ENCODE assay signal across 30 cellular contexts in the genomic region with DNA sequence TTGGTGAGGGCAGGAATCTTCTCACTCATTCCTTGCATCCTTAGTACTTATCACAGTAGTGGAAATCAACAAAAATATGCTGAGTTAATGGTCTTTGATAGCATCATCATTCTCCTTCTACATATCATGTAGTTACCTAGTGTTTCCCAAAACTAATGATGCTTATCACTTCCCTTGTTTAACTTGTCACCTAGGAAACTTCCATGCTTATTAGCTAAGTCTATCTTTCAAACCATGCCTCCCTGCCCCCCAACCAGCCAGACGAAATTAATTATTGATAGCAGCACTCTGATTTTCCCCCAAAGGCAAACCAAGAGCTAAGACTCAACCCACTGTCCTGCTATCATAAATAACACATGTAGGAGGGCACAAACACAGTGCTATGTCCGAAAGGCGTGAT. TPM values are rescaled to one million over a fixed set of nuclear protein-coding genes. Genes with fewer than 3 reads are reported as not detected.
"Had no signal": no experiment of that assay in that cellular context is flagged by ENCODE, and none has a peak within 500 bp of the region (broad histone marks: within the 10 kb centered on the region; RNA-seq: fewer than 3 reads in every experiment).

No MANE protein-coding gene starts in this region.

- H3K9me3 Mint-ChIP-seq: central memory CD8-positive, alpha-beta T cell; dendritic cell treated with granulocyte-macrophage colony-stimulating factor and Interleukin-4, amounts not matched to agents 40 ng/mL and 50 ng/mL, for 4 days; endodermal cell; memory B cell; mesothelial cell of epicardium; naive B cell; nephron; stimulated activated effector memory CD8-positive, alpha-beta T cell treated with anti-CD3 and anti-CD28 coated beads, Interleukin-12 subunit alpha, Interleukin-12 subunit beta, amount 100 ng/mL, for 72 hours; type B pancreatic cell had no signal

- H3K4me3 ChIP-seq: colonic mucosa, esophagus muscularis mucosa, gastroesophageal sphincter, lung, mucosa of descending colon, prostate gland, sigmoid colon, stomach, thyroid gland had no signal

- H3K27me3 ChIP-seq: colonic mucosa, esophagus muscularis mucosa, foreskin keratinocyte, gastroesophageal sphincter, sigmoid colon, stomach, thyroid gland had no signal

- H3K4me1 ChIP-seq: colonic mucosa, esophagus muscularis mucosa, foreskin keratinocyte, gastroesophageal sphincter, prostate gland, sigmoid colon, stomach, thyroid gland had no signal

- H3K36me3 ChIP-seq: colonic mucosa, esophagus muscularis mucosa, gastroesophageal sphincter, prostate gland, sigmoid colon, stomach, thyroid gland had no signal

- H3K27me3 Mint-ChIP-seq: dendritic cell treated with granulocyte-macrophage colony-stimulating factor and Interleukin-4, amounts not matched to agents 40 ng/mL and 50 ng/mL, for 4 days; type B pancreatic cell had no signal

- H3K27ac Mint-ChIP-seq: dendritic cell treated with granulocyte-macrophage colony-stimulating factor and Interleukin-4, amounts not matched to agents 40 ng/mL and 50 ng/mL, for 4 days; endodermal cell; memory B cell; mesothelial cell of epicardium; naive B cell; stimulated activated effector memory CD8-positive, alpha-beta T cell treated with anti-CD3 and anti-CD28 coated beads, Interleukin-12 subunit alpha, Interleukin-12 subunit beta, amount 100 ng/mL, for 72 hours; type B pancreatic cell had no signal

- H3K4me3 Mint-ChIP-seq: central memory CD8-positive, alpha-beta T cell; dendritic cell treated with granulocyte-macrophage colony-stimulating factor and Interleukin-4, amounts not matched to agents 40 ng/mL and 50 ng/mL, for 4 days; endodermal cell; memory B cell; mesothelial cell of epicardium; nephron; stimulated activated effector memory CD8-positive, alpha-beta T cell treated with anti-CD3 and anti-CD28 coated beads, Interleukin-12 subunit alpha, Interleukin-12 subunit beta, amount 100 ng/mL, for 72 hours; type B pancreatic cell had no signal

- H3K36me3 Mint-ChIP-seq: mesothelial cell of epicardium; naive B cell; stimulated activated effector memory CD8-positive, alpha-beta T cell treated with anti-CD3 and anti-CD28 coated beads, Interleukin-12 subunit alpha, Interleukin-12 subunit beta, amount 100 ng/mL, for 72 hours; type B pancreatic cell had no signal

- H3K4me1 Mint-ChIP-seq: central memory CD8-positive, alpha-beta T cell; naive B cell; nephron; stimulated activated effector memory CD8-positive, alpha-beta T cell treated with anti-CD3 and anti-CD28 coated beads, Interleukin-12 subunit alpha, Interleukin-12 subunit beta, amount 100 ng/mL, for 72 hours had no signal

- H3K9me3 ChIP-seq: colonic mucosa, esophagus muscularis mucosa, gastroesophageal sphincter, mucosa of descending colon, prostate gland, sigmoid colon, stomach, thyroid gland had no signal

- DNase-seq: colonic mucosa; effector CD8-positive, alpha-beta T cell; endodermal cell; foreskin keratinocyte; kidney; mucosa of descending colon; naive B cell; nucleus accumbens; right cardiac atrium; sigmoid colon; stimulated activated CD4-positive, alpha-beta T cell treated with anti-CD3 and anti-CD28 coated beads, Interleukin-2, amount 100 ng/mL, for 24 hours; stimulated activated CD4-positive, alpha-beta T cell treated with anti-CD3 and anti-CD28 coated beads, Interleukin-4, amount 100 ng/mL, for 24 hours; stimulated activated naive CD4-positive, alpha-beta T cell treated with Interleukin-2 at 50 U/mL for 16 hours; stomach; thyroid gland had no signal

- H3K27ac ChIP-seq: colonic mucosa, epithelial cell of prostate, esophagus muscularis mucosa, foreskin keratinocyte, gastroesophageal sphincter, prostate gland, sigmoid colon, stomach, thyroid gland had no signal

RNA-seq across cellular contexts. Expression of gene LPAR3, which starts 25.7 kb away (rescaled TPM):
- total RNA-seq: chondrocyte, osteocyte, sigmoid colon had no signal
- polyA plus RNA-seq: liver had no signal
